ENCODE assay signal across 16 cellular contexts in genomic region chr22:44030702-44031082, GRCh38. TPM values are rescaled to one million over a fixed set of nuclear protein-coding genes. Genes with fewer than 3 reads are reported as not detected.
DNase-seq lines count a peak whose midpoint lies in the region; ATAC-seq and TF ChIP-seq lines count a peak whose summit lies in the region.
"Had no signal": no experiment of that assay in that cellular context is flagged by ENCODE, and none has a peak within 500 bp of the region (broad histone marks: within the 10 kb centered on the region; RNA-seq: fewer than 3 reads in every experiment).

No MANE protein-coding gene starts in this region.

- ATAC-seq in HG03139 (IDR thresholded peaks at IDR 0.05; ENCODE audit: unreplicated experiment), result no peak

- no peak overlapping the region for H3K4ac ChIP-seq in neuronal stem cell (ENCODE audit: low read length)

- H3K18ac ChIP-seq in neuronal stem cell (ENCODE audit: low read length), result peak overlapping the region; percentile 41

- no CpG with 5 or more reads among the region's 8 CpGs for WGBS in neuronal stem cell (ENCODE audit: extremely low coverage in 2 of 2, insufficient read length in 2 of 2, insufficient replicate concordance in 1 of 2), 2 donors

- peaks cover 20 to 21% of the 10 kb centered on the region in 2 donors for H3K36me3 Mint-ChIP-seq in CD14-positive monocyte
- peaks cover 32% of the 10 kb centered on the region for H3K36me3 Mint-ChIP-seq in dendritic cell treated with granulocyte-macrophage colony-stimulating factor and Interleukin-4, amounts not matched to agents 40 ng/mL and 50 ng/mL, for 4 days (ENCODE audit: low read depth)
- no peaks in the 10 kb centered on the region for H3K36me3 Mint-ChIP-seq in HFFc6 (ENCODE audit: low read depth)

- no peak for TF ChIP-seq CTCF in CD14-positive monocyte (IDR thresholded peaks at IDR 0.05)
- no peak for TF ChIP-seq CTCF in HFFc6 (IDR thresholded peaks at IDR 0.05)

- peak overlapping the region; percentile 38 for H2AK5ac ChIP-seq in neuronal stem cell (ENCODE audit: low read depth, low read length)

- no peak overlapping the region for H3K27ac ChIP-seq in neuronal stem cell (replicated peaks; ENCODE audit: low read length)
- H3K27ac ChIP-seq: HL-60, KMS-11, thoracic aorta had no signal

- H3K27ac Mint-ChIP-seq in CD14-positive monocyte (peak overlapping the region; percentile 81 to 95 (median 89)), HFFc6 (no peak overlapping the region)
- H3K27ac Mint-ChIP-seq in dendritic cell treated with granulocyte-macrophage colony-stimulating factor and Interleukin-4, amounts not matched to agents 40 ng/mL and 50 ng/mL, for 4 days, result peak overlapping the region; percentile 84

- no peak overlapping the region for H2BK12ac ChIP-seq in neuronal stem cell (ENCODE audit: low read length)

- no peak overlapping the region for H3K4me3 ChIP-seq in neuronal stem cell (ENCODE audit: low read length in 2 of 2)
- H3K4me3 ChIP-seq: thoracic aorta had no signal

- peaks cover 0 to 3% of the 10 kb centered on the region in 2 donors for H3K4me1 ChIP-seq in neuronal stem cell (ENCODE audit: control insufficient read depth in 2 of 2, insufficient read depth in 1 of 2, low read depth in 1 of 2, low read length in 2 of 2)

- H3K27me3 ChIP-seq in neuronal stem cell (ENCODE audit: control insufficient read depth in 3 of 3, insufficient read depth in 3 of 3, low read depth in 1 of 3, low read length in 3 of 3), result no peaks in the 10 kb centered on the region

- no peak overlapping the region for H2BK5ac ChIP-seq in neuronal stem cell (ENCODE audit: low read length)

- peaks cover 0 to 4% (median 0%) of the 10 kb centered on the region in 3 donors for H3K27me3 Mint-ChIP-seq in CD14-positive monocyte (ENCODE audit: low read depth in 3 of 3)
- no peaks in the 10 kb centered on the region for H3K27me3 Mint-ChIP-seq in dendritic cell treated with granulocyte-macrophage colony-stimulating factor and Interleukin-4, amounts not matched to agents 40 ng/mL and 50 ng/mL, for 4 days
- no peaks in the 10 kb centered on the region; the same call in 1 of the 2 replicates for H3K27me3 Mint-ChIP-seq in HFFc6 (ENCODE audit: insufficient read depth)

- H3K14ac ChIP-seq in neuronal stem cell (ENCODE audit: low read length), result no peak overlapping the region

- H3K9me3 Mint-ChIP-seq in CD14-positive monocyte, result peaks cover 0 to 2% (median 0%) of the 10 kb centered on the region in 7 donors
- no peaks in the 10 kb centered on the region for H3K9me3 Mint-ChIP-seq in dendritic cell treated with granulocyte-macrophage colony-stimulating factor and Interleukin-4, amounts not matched to agents 40 ng/mL and 50 ng/mL, for 4 days
- no peaks in the 10 kb centered on the region for H3K9me3 Mint-ChIP-seq in HFFc6
- H3K9me3 Mint-ChIP-seq: H9 had no signal

- no peaks in the 10 kb centered on the region for H3K36me3 ChIP-seq in neuronal stem cell (replicated peaks in 1 of 2; ENCODE audit: control insufficient read depth in 2 of 2, insufficient read depth in 2 of 2, low read length in 2 of 2)
- H3K36me3 ChIP-seq: thoracic aorta had no signal

- H4K8ac ChIP-seq in neuronal stem cell (ENCODE audit: low read depth, low read length), result no peak overlapping the region

- H3K4me2 ChIP-seq in neuronal stem cell (ENCODE audit: insufficient read depth, low read length, poor library complexity, severe bottlenecking), result no peak overlapping the region
- H3K4me2 ChIP-seq: KMS-11 had no signal

- peaks cover 0 to 4% of the 10 kb centered on the region in 2 donors for H3K9me3 ChIP-seq in neuronal stem cell (replicated peaks in 1 of 2; ENCODE audit: control insufficient read depth in 2 of 2, insufficient read depth in 1 of 2, low read depth in 1 of 2, low read length in 2 of 2)
- H3K9me3 ChIP-seq: thoracic aorta had no signal

- H3K9ac ChIP-seq in neuronal stem cell (ENCODE audit: low read depth, low read length, poor library complexity), result no peak overlapping the region
- H3K9ac ChIP-seq: KMS-11 had no signal

- H3K79me1 ChIP-seq in neuronal stem cell (ENCODE audit: low read depth, low read length), result no peaks in the 10 kb centered on the region

- no peak overlapping the region for H3K4me3 Mint-ChIP-seq in CD14-positive monocyte
- H3K4me3 Mint-ChIP-seq in dendritic cell treated with granulocyte-macrophage colony-stimulating factor and Interleukin-4, amounts not matched to agents 40 ng/mL and 50 ng/mL, for 4 days, result peak overlapping the region; percentile 35
- H3K4me3 Mint-ChIP-seq in HFFc6, result no peak overlapping the region
- H3K4me3 Mint-ChIP-seq: H9 had no signal

- H2AFZ ChIP-seq in neuronal stem cell (ENCODE audit: low read length), result peak overlapping the region; percentile 31

- no peak overlapping the region for H4K91ac ChIP-seq in neuronal stem cell (ENCODE audit: low read depth, low read length, poor library complexity)

- no peak overlapping the region for H2BK120ac ChIP-seq in neuronal stem cell (ENCODE audit: low read depth, low read length)

- no peak overlapping the region for H3K23ac ChIP-seq in neuronal stem cell (ENCODE audit: low read depth, low read length, poor library complexity)

- intact Hi-C loops in CD14-positive monocyte (cut with micrococcal nuclease), result no loop called here
- intact Hi-C loops in dendritic cell treated with granulocyte-macrophage colony-stimulating factor and Interleukin-4, amounts not matched to agents 40 ng/mL and 50 ng/mL, for 4 days (cut with micrococcal nuclease), result no loop called here

- H2BK15ac ChIP-seq in neuronal stem cell (ENCODE audit: low read length), result peak overlapping the region; percentile 39

- DNase-seq in CD14-positive monocyte (ENCODE audit: low spot score) (no peak), OCI-M1 (lab: John Stamatoyannopoulos, UW) (peak; percentile 73), neuronal stem cell (ENCODE audit: low spot score) (no peak), HFFc6 (no peak), NCI-H1092 treated with DMSO at 0.1 percent for 48 hours (lab: John Stamatoyannopoulos, UW) (no peak), SW 1271 (lab: John Stamatoyannopoulos, UW) (no peak)
- DNase-seq: activated T-cell treated with anti-CD3 and anti-CD28 coated beads, Interleukin-2, amount 50 U/mL, for 1 hour; anterior cingulate cortex; H9; NCI-H1436; NCI-H446 treated with DMSO at 0.1 percent for 48 hours had no signal

- H3K4me1 Mint-ChIP-seq in CD14-positive monocyte (peaks cover 34% of the 10 kb centered on the region), HFFc6 (ENCODE audit: low read depth) (peaks cover 1% of the 10 kb centered on the region; the same call in 1 of the 2 replicates)
- H3K4me1 Mint-ChIP-seq in dendritic cell treated with granulocyte-macrophage colony-stimulating factor and Interleukin-4, amounts not matched to agents 40 ng/mL and 50 ng/mL, for 4 days (ENCODE audit: low read depth), result peaks cover 67% of the 10 kb centered on the region

RNA-seq across cellular contexts. Expression of gene PARVB, which starts 6.6 kb away (rescaled TPM):
- 10 to 100 TPM; 13.4 to 17.9 TPM for polyA plus RNA-seq in CD14-positive monocyte
- 7.7 TPM for polyA plus RNA-seq in neuronal stem cell (2013, experiment 1 of 2)
- 7.4 TPM for polyA plus RNA-seq in neuronal stem cell (2013, experiment 2 of 2)
- 10 to 100 TPM; 36.5 to 44.2 (median 38.9) TPM for total RNA-seq in HFFc6 (2021; fragmentation: NEBNext Ultra II Directional; extraction: Animal tissue kit (Norgen Biotek cat#: 25700))
